In genomic region chr2:204197601-204198000, GRCh38 we compare ENCODE assay signal across 18 cellular contexts.
"Had no signal": no experiment of that assay in that cellular context is flagged by ENCODE, and none has a peak within 500 bp of the region (broad histone marks: within the 10 kb centered on the region; RNA-seq: fewer than 3 reads in every experiment).

No MANE protein-coding gene starts in this region.

- H3K27me3 ChIP-seq: colonic mucosa, foreskin keratinocyte, hepatocyte, neutrophil had no signal

- H3K4me2 ChIP-seq: hepatocyte had no signal

- H3K27ac ChIP-seq: colonic mucosa, foreskin keratinocyte, hepatocyte, neutrophil, psoas muscle had no signal

- H3K36me3 ChIP-seq: colonic mucosa, neutrophil had no signal

- ATAC-seq: foreskin keratinocyte; left colon; left ventricle myocardium superior; mucosa of descending colon; naive thymus-derived CD8-positive, alpha-beta T cell; psoas muscle; sciatic nerve had no signal

- H3K79me2 ChIP-seq: hepatocyte had no signal

- H3K4me3 ChIP-seq: colonic mucosa, hepatocyte, lung, mucosa of descending colon, psoas muscle had no signal

- DNase-seq: colonic mucosa; effector CD4-positive, alpha-beta T cell; endodermal cell; erythroblast; foreskin keratinocyte; left colon; left ventricle myocardium superior; mucosa of descending colon; naive thymus-derived CD8-positive, alpha-beta T cell; psoas muscle; stimulated activated CD4-positive, alpha-beta T cell treated with anti-CD3 and anti-CD28 coated beads, Interleukin-2, amount 100 ng/mL, for 24 hours; stimulated activated CD4-positive, alpha-beta T cell treated with anti-CD3 and anti-CD28 coated beads, Interleukin-4, amount 100 ng/mL, for 4 hours; stimulated activated naive CD4-positive, alpha-beta T cell; trophoblast cell had no signal

- H3K4me1 ChIP-seq: colonic mucosa, foreskin keratinocyte, psoas muscle had no signal
